Comparison of ENCODE assay signal across 9 cellular contexts in the genomic region with DNA sequence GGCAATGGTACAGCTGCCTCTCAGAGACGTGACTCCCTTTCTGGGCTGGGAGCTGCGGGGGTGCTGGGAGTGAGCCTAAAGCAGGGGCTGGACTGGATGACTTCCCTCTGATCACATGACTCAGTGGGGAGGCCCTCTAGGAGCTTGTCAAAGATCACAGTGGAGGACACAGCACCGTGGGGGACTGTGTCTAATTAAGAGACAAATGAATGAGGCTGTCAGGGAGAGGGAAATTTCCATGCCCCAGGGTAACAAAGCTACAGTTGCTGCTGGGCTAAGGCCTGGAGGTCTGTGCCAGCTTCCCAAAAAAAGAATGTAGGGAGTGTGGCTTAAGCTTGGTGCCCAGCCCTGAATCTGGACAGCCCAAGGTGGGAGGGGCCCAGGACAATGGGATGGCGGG.
DNase-seq lines count a peak whose midpoint lies in the region; ATAC-seq and TF ChIP-seq lines count a peak whose summit lies in the region.
"Had no signal": no experiment of that assay in that cellular context is flagged by ENCODE, and none has a peak within 500 bp of the region (broad histone marks: within the 10 kb centered on the region; RNA-seq: fewer than 3 reads in every experiment).

No MANE protein-coding gene starts in this region.

- no TSS peak for BruUV-seq in Calu3 (replicated peaks; lab: Mats Ljungman, UMichigan)

- H3K4me3 Mint-ChIP-seq in Calu3 (ENCODE audit: low read depth, unreplicated experiment), result no peak overlapping the region
- H3K4me3 Mint-ChIP-seq in activated T-helper 17 cell treated with anti-CD3 and anti-CD28 coated beads, Interleukin-2, amount 50 U/mL, for 72 hours, result no peak overlapping the region

- intact Hi-C loops in left ventricle myocardium superior (cut with micrococcal nuclease) (no loop called here), sciatic nerve (cut with DNase I) (no loop called here), Calu3 (cut with micrococcal nuclease; ENCODE audit: unreplicated experiment) (no loop called here)

- no peak for TF ChIP-seq CTCF in Calu3 (IDR thresholded peaks at IDR 0.05; ENCODE audit: unreplicated experiment)

- no peaks in the 10 kb centered on the region for H3K36me3 Mint-ChIP-seq in Calu3 (ENCODE audit: insufficient read depth, unreplicated experiment)
- H3K36me3 Mint-ChIP-seq in activated T-helper 17 cell treated with anti-CD3 and anti-CD28 coated beads, Interleukin-2, amount 50 U/mL, for 72 hours (ENCODE audit: low read depth), result no peaks in the 10 kb centered on the region

- ATAC-seq in left ventricle myocardium superior (peak; percentile 58), sciatic nerve (peak; percentile 43), HG02623 (IDR thresholded peaks at IDR 0.05; ENCODE audit: unreplicated experiment) (no peak)
- no peak for ATAC-seq in activated T-helper 17 cell treated with anti-CD3 and anti-CD28 coated beads, Interleukin-2, amount 50 U/mL, for 72 hours (replicated peaks)

- DNase-seq in M059J (ENCODE audit: low read depth) (peak; percentile 95), left ventricle myocardium superior (no peak), sciatic nerve (ENCODE audit: low spot score) (no peak), NCI-H82 treated with DMSO at 0.1 percent for 48 hours (lab: John Stamatoyannopoulos, UW; ENCODE audit: unreplicated experiment) (no peak), Calu3 (no peak)
- DNase-seq: NCI-H510A treated with DMSO at 0.1 percent for 48 hours had no signal

- no peaks in the 10 kb centered on the region for H3K9me3 Mint-ChIP-seq in Calu3 (ENCODE audit: low read depth, unreplicated experiment)
- no peaks in the 10 kb centered on the region for H3K9me3 Mint-ChIP-seq in activated T-helper 17 cell treated with anti-CD3 and anti-CD28 coated beads, Interleukin-2, amount 50 U/mL, for 72 hours

- peaks cover 63% of the 10 kb centered on the region for H3K27me3 Mint-ChIP-seq in Calu3 (ENCODE audit: unreplicated experiment)
- H3K27me3 Mint-ChIP-seq in activated T-helper 17 cell treated with anti-CD3 and anti-CD28 coated beads, Interleukin-2, amount 50 U/mL, for 72 hours, result peaks cover 10% of the 10 kb centered on the region

- no peaks in the 10 kb centered on the region for H3K4me1 Mint-ChIP-seq in Calu3 (ENCODE audit: low read depth, unreplicated experiment)
- H3K4me1 Mint-ChIP-seq in activated T-helper 17 cell treated with anti-CD3 and anti-CD28 coated beads, Interleukin-2, amount 50 U/mL, for 72 hours, result peaks cover 8% of the 10 kb centered on the region

- CTCF ChIA-PET in Calu3 (lab: Charles Lee), result no interaction called here

- H3K27ac Mint-ChIP-seq in Calu3 (ENCODE audit: unreplicated experiment), result no peak overlapping the region
- H3K27ac Mint-ChIP-seq in activated T-helper 17 cell treated with anti-CD3 and anti-CD28 coated beads, Interleukin-2, amount 50 U/mL, for 72 hours, result no peak overlapping the region

- H3K27ac ChIP-seq in angular gyrus (ENCODE audit: low read depth, low read length), result peak overlapping the region; percentile 63

Comparison
In these comparisons a context has a peak if more than half of its experiments do, and no peak if none do; other contexts are left out.
1. ATAC-seq: peak in left ventricle myocardium superior (single experiment) and sciatic nerve (single experiment); none in HG02623 (single experiment) and activated T-helper 17 cell treated with anti-CD3 and anti-CD28 coated beads, Interleukin-2, amount 50 U/mL, for 72 hours (single experiment).